27 cellular contexts compared by ENCODE assay signal in genomic region chr17:78043031-78043430, GRCh38.
"Had no signal": no experiment of that assay in that cellular context is flagged by ENCODE, and none has a peak within 500 bp of the region (broad histone marks: within the 10 kb centered on the region; RNA-seq: fewer than 3 reads in every experiment).

No MANE protein-coding gene starts in this region.

- H3K27ac Mint-ChIP-seq: activated CD4-positive, alpha-beta memory T cell treated with anti-CD3 and anti-CD28 coated beads, Interleukin-2, amount 10 ng/mL, durations not matched to agents 7 days and 5 days; activated CD4-positive, alpha-beta T cell treated with anti-CD3 and anti-CD28 coated beads, Interleukin-2, amount 10 ng/mL, durations not matched to agents 24 days and 14 days; activated naive CD4-positive, alpha-beta T cell treated with anti-CD3 and anti-CD28 coated beads, Interleukin-2, amount 50 U/mL, for 72 hours; activated T-cell treated with anti-CD3 and anti-CD28 coated beads, Interleukin-2, amount 50 U/mL, for 24 hours; activated T-helper 1 cell treated with anti-CD3 and anti-CD28 coated beads, Interleukin-12 subunit alpha, Interleukin-12 subunit beta, Interleukin-2, Interleukin-4 antibody, amounts not matched to agents 30 ng/mL and 10 ng/mL and 1 ng/mL, durations not matched to agents 14 hours and 24 hours and 36 hours; T-helper 1 cell treated with Interleukin-12 subunit alpha and Interleukin-12 subunit beta and Interleukin-4 antibody, amounts not matched to agents 30 μg/mL and 1 μg/mL, for 36 hours; WTC11 had no signal

- H3K9me3 Mint-ChIP-seq: activated CD4-positive, alpha-beta memory T cell treated with anti-CD3 and anti-CD28 coated beads, Interleukin-2, amount 10 ng/mL, durations not matched to agents 7 days and 5 days; activated CD4-positive, alpha-beta T cell treated with anti-CD3 and anti-CD28 coated beads, Interleukin-2, amount 10 ng/mL, durations not matched to agents 24 days and 14 days; activated naive CD8-positive, alpha-beta T cell treated with anti-CD3 and anti-CD28 coated beads, Interleukin-2, amount 50 U/mL, for 24 hours; activated T-cell treated with anti-CD3 and anti-CD28 coated beads, Interleukin-2, amount 50 U/mL, for 24 hours; activated T-helper 1 cell treated with anti-CD3 and anti-CD28 coated beads, Interleukin-12 subunit alpha, Interleukin-12 subunit beta, Interleukin-2, Interleukin-4 antibody, amounts not matched to agents 30 ng/mL and 10 ng/mL and 1 ng/mL, durations not matched to agents 14 hours and 24 hours and 36 hours; T-helper 1 cell treated with Interleukin-12 subunit alpha and Interleukin-12 subunit beta and Interleukin-4 antibody, amounts not matched to agents 30 μg/mL and 1 μg/mL, for 36 hours had no signal

- ATAC-seq: activated naive CD4-positive, alpha-beta T cell treated with anti-CD3 and anti-CD28 coated beads, Interleukin-2, amount 50 U/mL, for 72 hours; activated naive CD8-positive, alpha-beta T cell treated with anti-CD3 and anti-CD28 coated beads, Interleukin-2, amount 50 U/mL, for 24 hours; PC-3; WTC11 had no signal

- H3K4me3 ChIP-seq: cardiac muscle cell had no signal

- H3K36me3 ChIP-seq: brain microvascular endothelial cell, cardiac muscle cell had no signal

- DNase-seq: activated CD4-positive, alpha-beta memory T cell treated with anti-CD3 and anti-CD28 coated beads, Interleukin-2, amount 10 ng/mL, durations not matched to agents 7 days and 5 days; activated CD4-positive, alpha-beta T cell treated with anti-CD3 and anti-CD28 coated beads, Interleukin-2, amount 10 ng/mL, durations not matched to agents 24 days and 14 days; activated CD4-positive, CD25-positive, alpha-beta regulatory T cell treated with anti-CD3 and anti-CD28 coated beads, Interleukin-2, amount 50 U/mL, for 72 hours; activated CD8-positive, alpha-beta memory T cell treated with anti-CD3 and anti-CD28 coated beads, Interleukin-2, amount 50 U/mL, for 48 hours; activated effector memory CD4-positive, alpha-beta T cell treated with Interleukin-2 at 50 U/mL for 16 hours; activated naive CD4-positive, alpha-beta T cell treated with Interleukin-2 at 50 U/mL for 16 hours; activated naive CD8-positive, alpha-beta T cell treated with anti-CD3 and anti-CD28 coated beads, Interleukin-2, amount 50 U/mL, for 24 hours; activated T-cell treated with anti-CD3 and anti-CD28 coated beads, Interleukin-2, amount 50 U/mL, for 24 hours; amniotic stem cell; brain microvascular endothelial cell; IMR-90; Kasumi-1; KBM-7; NCI-H1105 treated with DMSO at 0.1 percent for 48 hours; NCI-H1436 treated with DMSO at 0.1 percent for 48 hours; NCI-H187; NCI-H2081; NCI-H510A treated with DMSO at 0.1 percent for 48 hours; NCI-H69; PC-3; SHP77 treated with DMSO at 0.1 percent for 48 hours; T-helper 9 cell had no signal

- H3K27ac ChIP-seq: brain microvascular endothelial cell, cardiac muscle cell had no signal

- H3K27me3 Mint-ChIP-seq: activated CD4-positive, alpha-beta memory T cell treated with anti-CD3 and anti-CD28 coated beads, Interleukin-2, amount 10 ng/mL, durations not matched to agents 7 days and 5 days; activated CD4-positive, alpha-beta T cell treated with anti-CD3 and anti-CD28 coated beads, Interleukin-2, amount 10 ng/mL, durations not matched to agents 24 days and 14 days; activated naive CD8-positive, alpha-beta T cell treated with anti-CD3 and anti-CD28 coated beads, Interleukin-2, amount 50 U/mL, for 24 hours; activated T-cell treated with anti-CD3 and anti-CD28 coated beads, Interleukin-2, amount 50 U/mL, for 24 hours had no signal

- H3K4me3 Mint-ChIP-seq: activated CD4-positive, alpha-beta memory T cell treated with anti-CD3 and anti-CD28 coated beads, Interleukin-2, amount 10 ng/mL, durations not matched to agents 7 days and 5 days; activated CD4-positive, alpha-beta T cell treated with anti-CD3 and anti-CD28 coated beads, Interleukin-2, amount 10 ng/mL, durations not matched to agents 24 days and 14 days; activated naive CD8-positive, alpha-beta T cell treated with anti-CD3 and anti-CD28 coated beads, Interleukin-2, amount 50 U/mL, for 24 hours; activated T-cell treated with anti-CD3 and anti-CD28 coated beads, Interleukin-2, amount 50 U/mL, for 24 hours; activated T-helper 1 cell treated with anti-CD3 and anti-CD28 coated beads, Interleukin-12 subunit alpha, Interleukin-12 subunit beta, Interleukin-2, Interleukin-4 antibody, amounts not matched to agents 30 ng/mL and 10 ng/mL and 1 ng/mL, durations not matched to agents 14 hours and 24 hours and 36 hours; T-helper 1 cell treated with Interleukin-12 subunit alpha and Interleukin-12 subunit beta and Interleukin-4 antibody, amounts not matched to agents 30 μg/mL and 1 μg/mL, for 36 hours; WTC11 had no signal

- H3K27me3 ChIP-seq: brain microvascular endothelial cell, cardiac muscle cell had no signal
